ENCODE assay signal across 23 cellular contexts in genomic region chr9:123871781-123872180, GRCh38. TPM values are rescaled to one million over a fixed set of nuclear protein-coding genes. Genes with fewer than 3 reads are reported as not detected.
DNase-seq lines count a peak whose midpoint lies in the region; ATAC-seq, FAIRE-seq and TF ChIP-seq lines count a peak whose summit lies in the region.
"Had no signal": no experiment of that assay in that cellular context is flagged by ENCODE, and none has a peak within 500 bp of the region (broad histone marks: within the 10 kb centered on the region; RNA-seq: fewer than 3 reads in every experiment).

No MANE protein-coding gene starts in this region.

- no peak for FAIRE-seq in D721Med (lab: Jason Lieb, UNC)
- FAIRE-seq: astrocyte, HepG2, small intestine had no signal

- peak; percentile 69 for DNase-seq in LHCN-M2 (ENCODE audit: low read depth)
- peak; percentile 37 for DNase-seq in astrocyte of the hippocampus (ENCODE audit: low read depth, low spot score)
- peak; percentile 6 for DNase-seq in kidney tubule cell (ENCODE audit: low spot score)
- DNase-seq in retinal pigment epithelial cell (ENCODE audit: low read depth) = no peak
- DNase-seq in activated CD8-positive, alpha-beta memory T cell treated with anti-CD3 and anti-CD28 coated beads, Interleukin-2, amount 50 U/mL, for 48 hours = no peak
- DNase-seq in D721Med (ENCODE audit: insufficient read length, low spot score) = no peak
- DNase-seq: activated CD4-positive, alpha-beta T cell treated with anti-CD3 and anti-CD28 coated beads, Interleukin-2, amount 10 ng/mL, durations not matched to agents 7 days and 5 days; CD8-positive, alpha-beta T cell; cerebellar nuclear complex; effector CD8-positive, alpha-beta T cell; HFFc6; NCI-H1092; NCI-H1930; NK-92 treated with Interleukin-12 subunit alpha and Interleukin-12 subunit beta, amount 100 ng/mL, for 24 hours; Peyer's patch; small intestine; stimulated activated naive B cell treated with anti-CD40 and anti-IgM and Interleukin-4, amounts not matched to agents 10 μg/mL and 1 μg/mL and 100 μg/mL, for 72 hours; tibial artery had no signal

- ATAC-seq in GM18517 (IDR thresholded peaks at IDR 0.05; ENCODE audit: unreplicated experiment) = no peak
- ATAC-seq: activated naive CD4-positive, alpha-beta T cell treated with anti-CD3 and anti-CD28 coated beads, Interleukin-2, amount 50 U/mL, for 72 hours; CD8-positive, alpha-beta T cell; esophagus mucosa; HepG2; stimulated activated naive B cell treated with anti-CD40 and anti-IgM and Interleukin-4, amounts not matched to agents 10 μg/mL and 1 μg/mL and 100 μg/mL, for 72 hours had no signal

- TF ChIP-seq CTCF in retinal pigment epithelial cell (conservative IDR thresholded peaks at IDR 0.05; ENCODE audit: low read depth, low read length) = peak; percentile 6
- no peak for TF ChIP-seq CTCF in D721Med (IDR thresholded peaks at IDR 0.05; ENCODE audit: insufficient read depth, missing control alignments)

- no peak overlapping the region for H3K4me3 ChIP-seq in retinal pigment epithelial cell (ENCODE audit: low read length)
- H3K4me3 ChIP-seq: Peyer's patch, tibial artery had no signal

RNA-seq across cellular contexts. Expression of gene DENND1A, which starts 58.1 kb away (rescaled TPM):
- total RNA-seq in LHCN-M2 (2014; rRNA removed) = 20.6 and 21.9 TPM in 2 replicates
- polyA plus RNA-seq in LHCN-M2 (2012) = 27.4 TPM

Comparison
In these comparisons a context has a peak if more than half of its experiments do, and no peak if none do; other contexts are left out.
1. DNase-seq: peak in LHCN-M2 (single experiment), astrocyte of the hippocampus (single experiment) and kidney tubule cell (single experiment); none in retinal pigment epithelial cell (single experiment), activated CD8-positive, alpha-beta memory T cell treated with anti-CD3 and anti-CD28 coated beads, Interleukin-2, amount 50 U/mL, for 48 hours (single experiment) and D721Med (single experiment).